12 cellular contexts compared by ENCODE assay signal in genomic region chr1:59815892-59816291, GRCh38. TPM values are rescaled to one million over a fixed set of nuclear protein-coding genes. Genes with fewer than 3 reads are reported as not detected.
DNase-seq lines count a peak whose midpoint lies in the region; ATAC-seq, FAIRE-seq and TF ChIP-seq lines count a peak whose summit lies in the region.
"Had no signal": no experiment of that assay in that cellular context is flagged by ENCODE, and none has a peak within 500 bp of the region (broad histone marks: within the 10 kb centered on the region; RNA-seq: fewer than 3 reads in every experiment).

No MANE protein-coding gene starts in this region.

- no peak for ATAC-seq in left ventricle myocardium superior
- no peak for ATAC-seq in GM18858 (IDR thresholded peaks at IDR 0.05; ENCODE audit: unreplicated experiment)
- ATAC-seq in stimulated activated naive CD8-positive, alpha-beta T cell treated with anti-CD3 and anti-CD28 coated beads, Interleukin-15, Interleukin-2, amounts not matched to agents 100 U/mL and 50 U/mL, for 24 hours: no peak
- ATAC-seq in HG03378 (IDR thresholded peaks at IDR 0.05; ENCODE audit: unreplicated experiment): no peak

- H3K27me3 ChIP-seq in left ventricle myocardium inferior (ENCODE audit: low read depth): peaks cover 52% of the 10 kb centered on the region

- H3K9ac ChIP-seq in kidney (ENCODE audit: low read length in 2 of 2): peak overlapping the region in 1 of 2 donors; percentile 80

- H3K4me3 ChIP-seq in left ventricle myocardium inferior (peak overlapping the region; percentile 72), kidney (ENCODE audit: low read length in 2 of 2) (peak overlapping the region; percentile 56 to 72)

- H3K36me3 ChIP-seq in left ventricle myocardium inferior (no peaks in the 10 kb centered on the region), kidney (ENCODE audit: control insufficient read depth in 1 of 2, insufficient read depth in 2 of 2, low read length in 2 of 2) (no peaks in the 10 kb centered on the region)
- H3K36me3 ChIP-seq: esophagus muscularis mucosa had no signal

- H3K27ac ChIP-seq in left ventricle myocardium inferior (replicated peaks) (no peak overlapping the region), VCaP (peak overlapping the region; percentile 90), kidney (ENCODE audit: low read depth in 2 of 2, low read length in 2 of 2) (no peak overlapping the region)
- H3K27ac ChIP-seq: esophagus muscularis mucosa had no signal

- intact Hi-C loops in left ventricle myocardium inferior (cut with micrococcal nuclease) (no loop called here), left ventricle myocardium superior (cut with micrococcal nuclease) (no loop called here), kidney (cut with DNase I) (no loop called here)

- DNase-seq in left ventricle myocardium inferior (no peak), left ventricle myocardium superior (no peak), kidney (no peak)
- no peak for DNase-seq in stimulated activated CD4-positive, alpha-beta T cell treated with anti-CD3 and anti-CD28 coated beads, Interleukin-4, amount 100 ng/mL, for 24 hours
- no peak for DNase-seq in stimulated activated naive CD8-positive, alpha-beta T cell treated with anti-CD3 and anti-CD28 coated beads, Interleukin-15, Interleukin-2, amounts not matched to agents 100 U/mL and 50 U/mL, for 24 hours
- DNase-seq: activated T-cell treated with anti-CD3 and anti-CD28 coated beads, Interleukin-2, amount 50 U/mL, for 1 hour; stimulated activated CD4-positive, alpha-beta T cell treated with anti-CD3 and anti-CD28 coated beads, Interleukin-1b, Interleukin-23, amount 100 ng/mL, for 48 hours had no signal

- peaks cover 43% of the 10 kb centered on the region for H3K4me1 ChIP-seq in left ventricle myocardium inferior
- peaks cover 0 to 17% of the 10 kb centered on the region in 2 donors for H3K4me1 ChIP-seq in kidney (ENCODE audit: control insufficient read depth in 1 of 2, insufficient read depth in 1 of 2, low read depth in 1 of 2, low read length in 2 of 2)

- TF ChIP-seq CTCF in left ventricle myocardium inferior (IDR thresholded peaks at IDR 0.05; ENCODE audit: borderline replicate concordance): no peak
- TF ChIP-seq CTCF in VCaP (conservative IDR thresholded peaks at IDR 0.05): no peak
- no peak for TF ChIP-seq CTCF in kidney (IDR thresholded peaks at IDR 0.05; ENCODE audit: borderline replicate concordance, extremely low read depth, insufficient read depth)

- no peaks in the 10 kb centered on the region for H3K9me3 ChIP-seq in left ventricle myocardium inferior (replicated peaks)
- no peaks in the 10 kb centered on the region for H3K9me3 ChIP-seq in kidney (ENCODE audit: control insufficient read depth in 1 of 2, low read length in 2 of 2)
- H3K9me3 ChIP-seq: esophagus muscularis mucosa had no signal

- no peak for FAIRE-seq in kidney (lab: Jason Lieb, UNC)

RNA-seq across cellular contexts. Expression of gene HOOK1, which starts 1.1 kb away (rescaled TPM):
- 4.0 TPM for total RNA-seq in left ventricle myocardium inferior
- 10.7 TPM for total RNA-seq in left ventricle myocardium superior
- total RNA-seq in kidney: 55.4 TPM
- 9.4 TPM for polyA plus RNA-seq in kidney (ENCODE audit: insufficient read depth, low read depth, low replicate concordance)
- polyA plus RNA-seq: AG04450 had no signal
